In genomic region chr1:186664217-186664616, GRCh38 we compare ENCODE assay signal across 1 cellular context. TPM values are rescaled to one million over a fixed set of nuclear protein-coding genes. Genes with fewer than 3 reads are reported as not detected.
"Had no signal": no experiment of that assay in that cellular context is flagged by ENCODE, and none has a peak within 500 bp of the region (broad histone marks: within the 10 kb centered on the region; RNA-seq: fewer than 3 reads in every experiment).

No MANE protein-coding gene starts in this region.

RNA-seq across cellular contexts. Expression of gene PTGS2, which starts 16.0 kb away (rescaled TPM):
- total RNA-seq: LHCN-M2 had no signal
